Comparison of ENCODE assay signal across 30 cellular contexts in the genomic region with DNA sequence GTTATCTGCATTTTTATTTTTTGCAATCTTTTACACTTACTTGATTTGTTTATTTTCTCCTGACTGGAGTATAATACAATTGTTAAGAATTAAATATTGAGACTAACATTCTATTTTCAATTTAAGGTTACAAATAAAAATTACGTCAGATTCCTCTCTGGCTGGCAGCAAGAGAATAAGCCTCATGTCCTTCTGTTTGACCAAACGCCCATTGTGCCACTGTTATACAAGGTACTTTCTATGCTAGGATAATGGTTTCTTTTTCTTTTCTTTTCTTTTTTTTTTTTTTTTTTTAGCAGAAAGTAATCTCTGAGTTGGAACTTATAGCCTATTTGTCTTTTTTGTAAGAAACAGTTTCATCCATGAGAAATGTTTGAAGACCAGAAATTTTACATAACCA.
"Had no signal": no experiment of that assay in that cellular context is flagged by ENCODE, and none has a peak within 500 bp of the region (broad histone marks: within the 10 kb centered on the region; RNA-seq: fewer than 3 reads in every experiment).

No MANE protein-coding gene starts in this region.

- H3K4me2 ChIP-seq: SK-N-SH had no signal

- DNase-seq: activated B cell treated with CpG ODN at 0.5 μM for 24 hours; activated CD4-positive, alpha-beta memory T cell treated with anti-CD3 and anti-CD28 coated beads for 36 hours; activated CD4-positive, alpha-beta T cell treated with anti-CD3 and anti-CD28 coated beads for 4 hours; activated CD4-positive, alpha-beta T cell treated with anti-CD3 and anti-CD28 coated beads, Interleukin-2, amount 50 U/mL, for 1 hour; activated CD4-positive, CD25-positive, alpha-beta regulatory T cell treated with anti-CD3 and anti-CD28 coated beads, Interleukin-2, amount 50 U/mL, for 72 hours; activated CD8-positive, alpha-beta memory T cell treated with anti-CD3 and anti-CD28 coated beads, Interleukin-2, amount 50 U/mL, for 4 hours; activated gamma-delta T cell treated with Interleukin-2 at 50 U/mL for 16 hours; activated naive CD4-positive, alpha-beta T cell treated with anti-CD3 and anti-CD28 coated beads for 36 hours; activated T-cell treated with anti-CD3 and anti-CD28 coated beads for 4 hours; activated T-cell treated with anti-CD3 and anti-CD28 coated beads, Interleukin-2, amount 50 U/mL, for 4 hours; aorta; brain microvascular endothelial cell; NCI-H1048; NCI-H1105 treated with DMSO at 0.1 percent for 48 hours; NCI-H1436; NCI-H1694; NCI-H1930; NCI-H2081 treated with DMSO at 0.1 percent for 48 hours; NCI-H345; NCI-H524 treated with DMSO at 0.1 percent for 48 hours; SHP77 treated with DMSO at 0.1 percent for 48 hours; SK-N-SH; SW 1271; T-helper 1 cell; T-helper 2 cell; T-helper 9 cell had no signal

- H3K4me1 Mint-ChIP-seq: activated B cell treated with CpG ODN at 0.5 μM for 24 hours had no signal

- H3K27ac ChIP-seq: brain microvascular endothelial cell, SJSA1, VCaP had no signal

- H3K4me3 ChIP-seq: SJSA1 had no signal

- H3K9me3 ChIP-seq: SJSA1, SK-N-SH had no signal

- H3K9ac ChIP-seq: SK-N-SH had no signal

- H3K9me3 Mint-ChIP-seq: activated B cell treated with CpG ODN at 0.5 μM for 24 hours; activated CD4-positive, alpha-beta memory T cell treated with anti-CD3 and anti-CD28 coated beads for 36 hours; activated naive CD4-positive, alpha-beta T cell treated with anti-CD3 and anti-CD28 coated beads for 36 hours; activated naive CD4-positive, alpha-beta T cell treated with anti-CD3 and anti-CD28 coated beads, Interleukin-2, amount 50 U/mL, for 72 hours; activated T-cell treated with anti-CD3 and anti-CD28 coated beads, Interleukin-2, amount 50 U/mL, for 4 hours; activated T-helper 1 cell treated with anti-CD3 and anti-CD28 coated beads, Interleukin-12 subunit alpha, Interleukin-12 subunit beta, Interleukin-2, Interleukin-4 antibody, amounts not matched to agents 30 ng/mL and 10 ng/mL and 1 ng/mL, durations not matched to agents 14 hours and 24 hours and 36 hours had no signal

- H3K27me3 Mint-ChIP-seq: activated B cell treated with CpG ODN at 0.5 μM for 24 hours; activated CD4-positive, alpha-beta memory T cell treated with anti-CD3 and anti-CD28 coated beads for 36 hours had no signal

- H3K27ac Mint-ChIP-seq: activated B cell treated with CpG ODN at 0.5 μM for 24 hours; activated CD4-positive, alpha-beta memory T cell treated with anti-CD3 and anti-CD28 coated beads for 36 hours; activated naive CD4-positive, alpha-beta T cell treated with anti-CD3 and anti-CD28 coated beads for 36 hours; activated naive CD4-positive, alpha-beta T cell treated with anti-CD3 and anti-CD28 coated beads, Interleukin-2, amount 50 U/mL, for 72 hours; activated T-helper 1 cell treated with anti-CD3 and anti-CD28 coated beads, Interleukin-12 subunit alpha, Interleukin-12 subunit beta, Interleukin-2, Interleukin-4 antibody, amounts not matched to agents 30 ng/mL and 10 ng/mL and 1 ng/mL, durations not matched to agents 14 hours and 24 hours and 36 hours had no signal

- H3K27me3 ChIP-seq: brain microvascular endothelial cell, SJSA1 had no signal

- H3K4me3 Mint-ChIP-seq: activated B cell treated with CpG ODN at 0.5 μM for 24 hours; activated CD4-positive, alpha-beta memory T cell treated with anti-CD3 and anti-CD28 coated beads for 36 hours; activated naive CD4-positive, alpha-beta T cell treated with anti-CD3 and anti-CD28 coated beads for 36 hours; activated T-cell treated with anti-CD3 and anti-CD28 coated beads, Interleukin-2, amount 50 U/mL, for 4 hours; activated T-helper 1 cell treated with anti-CD3 and anti-CD28 coated beads, Interleukin-12 subunit alpha, Interleukin-12 subunit beta, Interleukin-2, Interleukin-4 antibody, amounts not matched to agents 30 ng/mL and 10 ng/mL and 1 ng/mL, durations not matched to agents 14 hours and 24 hours and 36 hours had no signal
